ENCODE assay signal across 1 cellular context in genomic region chr17:74873036-74873873, GRCh38.
TF ChIP-seq lines count a peak whose summit lies in the region.

No MANE protein-coding gene starts in this region.

TF ChIP-seq in IMR-90, 13 proteins besides CTCF, POLR2A, EP300 and RAD21 (continued from another document):
- TF ChIP-seq USF2 (IDR thresholded peaks at IDR 0.05; ENCODE audit: low read depth, low read length): peak; percentile 99
- TF ChIP-seq FOS (IDR thresholded peaks at IDR 0.05; ENCODE audit: low read depth, low read length): peak; percentile 59; the same call in 1 of the 2 replicates
- no peak for TF ChIP-seq ELK1 (IDR thresholded peaks at IDR 0.05; ENCODE audit: borderline replicate concordance, low read depth, low read length)
- TF ChIP-seq MAFK (IDR thresholded peaks at IDR 0.05; ENCODE audit: low read depth, low read length): no peak
- TF ChIP-seq MXI1 (IDR thresholded peaks at IDR 0.05; ENCODE audit: borderline replicate concordance, low read depth, low read length): no peak
- no peak for TF ChIP-seq BHLHE40 (IDR thresholded peaks at IDR 0.05; ENCODE audit: low read depth, low read length)
- peak; percentile 95 for TF ChIP-seq CEBPB (IDR thresholded peaks at IDR 0.05; ENCODE audit: low read depth, low read length)
- no peak for TF ChIP-seq NFE2L2 (IDR thresholded peaks at IDR 0.05; ENCODE audit: low read depth, low read length)
